33 cellular contexts compared by ENCODE assay signal in genomic region chr10:27108165-27108564, GRCh38.
"Had no signal": no experiment of that assay in that cellular context is flagged by ENCODE, and none has a peak within 500 bp of the region (broad histone marks: within the 10 kb centered on the region; RNA-seq: fewer than 3 reads in every experiment).

No MANE protein-coding gene starts in this region.

- H3K27ac Mint-ChIP-seq: activated CD4-positive, alpha-beta memory T cell treated with anti-CD3 and anti-CD28 coated beads, Interleukin-2, amount 10 ng/mL, durations not matched to agents 7 days and 5 days; activated CD4-positive, alpha-beta T cell treated with anti-CD3 and anti-CD28 coated beads for 36 hours; activated CD4-positive, alpha-beta T cell treated with anti-CD3 and anti-CD28 coated beads, Interleukin-2, amount 10 ng/mL, durations not matched to agents 7 days and 5 days; activated CD8-positive, alpha-beta memory T cell treated with anti-CD3 and anti-CD28 coated beads, Interleukin-2, amount 10 ng/mL, durations not matched to agents 7 days and 5 days; activated CD8-positive, alpha-beta T cell treated with anti-CD3 and anti-CD28 coated beads, Interleukin-2, amount 10 ng/mL, durations not matched to agents 7 days and 5 days; activated naive CD4-positive, alpha-beta T cell treated with anti-CD3 and anti-CD28 coated beads, Interleukin-2, amount 10 ng/mL, durations not matched to agents 7 days and 5 days; activated naive CD8-positive, alpha-beta T cell; activated naive CD8-positive, alpha-beta T cell treated with anti-CD3 and anti-CD28 coated beads, Interleukin-2, amount 10 ng/mL, durations not matched to agents 7 days and 5 days; activated naive CD8-positive, alpha-beta T cell treated with anti-CD3 and anti-CD28 coated beads, Interleukin-2, amount 50 U/mL, for 24 hours; activated T-helper 2 cell treated with anti-CD3 and anti-CD28 coated beads, Interferon-gamma antibody, Interleukin-2, Interleukin-4, amounts not matched to agents 10 μg/mL and 5 μg/mL and 100 μg/mL, durations not matched to agents 14 hours and 24 hours and 36 hours; brain; T-helper 1 cell treated with Interleukin-12 subunit alpha and Interleukin-12 subunit beta and Interleukin-4 antibody, amounts not matched to agents 30 μg/mL and 1 μg/mL, for 36 hours; T-helper 2 cell treated with Interferon-gamma antibody and Interleukin-4, amounts not matched to agents 5 μg/mL and 100 μg/mL, for 36 hours had no signal

- H3K4me3 Mint-ChIP-seq: activated CD4-positive, alpha-beta memory T cell treated with anti-CD3 and anti-CD28 coated beads, Interleukin-2, amount 10 ng/mL, durations not matched to agents 7 days and 5 days; activated CD4-positive, alpha-beta T cell treated with anti-CD3 and anti-CD28 coated beads for 36 hours; activated CD4-positive, alpha-beta T cell treated with anti-CD3 and anti-CD28 coated beads, Interleukin-2, amount 10 ng/mL, durations not matched to agents 7 days and 5 days; activated CD8-positive, alpha-beta memory T cell treated with anti-CD3 and anti-CD28 coated beads, Interleukin-2, amount 10 ng/mL, durations not matched to agents 7 days and 5 days; activated CD8-positive, alpha-beta T cell treated with anti-CD3 and anti-CD28 coated beads, Interleukin-2, amount 10 ng/mL, durations not matched to agents 7 days and 5 days; activated naive CD4-positive, alpha-beta T cell treated with anti-CD3 and anti-CD28 coated beads, Interleukin-2, amount 10 ng/mL, durations not matched to agents 7 days and 5 days; activated naive CD8-positive, alpha-beta T cell; activated naive CD8-positive, alpha-beta T cell treated with anti-CD3 and anti-CD28 coated beads, Interleukin-2, amount 10 ng/mL, durations not matched to agents 7 days and 5 days; activated naive CD8-positive, alpha-beta T cell treated with anti-CD3 and anti-CD28 coated beads, Interleukin-2, amount 50 U/mL, for 24 hours; brain; central memory CD8-positive, alpha-beta T cell; T-helper 1 cell treated with Interleukin-12 subunit alpha and Interleukin-12 subunit beta and Interleukin-4 antibody, amounts not matched to agents 30 μg/mL and 1 μg/mL, for 36 hours; T-helper 2 cell treated with Interferon-gamma antibody and Interleukin-4, amounts not matched to agents 5 μg/mL and 100 μg/mL, for 36 hours had no signal

- DNase-seq: activated CD4-positive, alpha-beta memory T cell treated with anti-CD3 and anti-CD28 coated beads, Interleukin-2, amount 10 ng/mL, durations not matched to agents 7 days and 5 days; activated CD4-positive, alpha-beta T cell treated with anti-CD3 and anti-CD28 coated beads for 1 hour; activated CD4-positive, alpha-beta T cell treated with anti-CD3 and anti-CD28 coated beads for 36 hours; activated CD4-positive, alpha-beta T cell treated with anti-CD3 and anti-CD28 coated beads for 48 hours; activated CD4-positive, alpha-beta T cell treated with anti-CD3 and anti-CD28 coated beads, Interleukin-2, amount 10 ng/mL, durations not matched to agents 7 days and 5 days; activated CD4-positive, alpha-beta T cell treated with anti-CD3 and anti-CD28 coated beads, Interleukin-2, amount 50 U/mL, for 48 hours; activated CD4-positive, CD25-positive, alpha-beta regulatory T cell; activated CD8-positive, alpha-beta memory T cell treated with anti-CD3 and anti-CD28 coated beads for 24 hours; activated CD8-positive, alpha-beta memory T cell treated with anti-CD3 and anti-CD28 coated beads, Interleukin-2, amount 10 ng/mL, durations not matched to agents 7 days and 5 days; activated CD8-positive, alpha-beta memory T cell treated with anti-CD3 and anti-CD28 coated beads, Interleukin-2, amount 50 U/mL, for 48 hours; activated CD8-positive, alpha-beta T cell treated with anti-CD3 and anti-CD28 coated beads, Interleukin-2, amount 10 ng/mL, durations not matched to agents 7 days and 5 days; activated effector memory CD4-positive, alpha-beta T cell treated with Interleukin-2 at 50 U/mL for 16 hours; activated gamma-delta T cell; activated naive CD4-positive, alpha-beta T cell treated with anti-CD3 and anti-CD28 coated beads, Interleukin-2, amount 10 ng/mL, durations not matched to agents 7 days and 5 days; activated naive CD4-positive, alpha-beta T cell treated with Interleukin-2 at 50 U/mL for 16 hours; activated naive CD8-positive, alpha-beta T cell treated with anti-CD3 and anti-CD28 coated beads, Interleukin-2, amount 10 ng/mL, durations not matched to agents 7 days and 5 days; activated naive CD8-positive, alpha-beta T cell treated with anti-CD3 and anti-CD28 coated beads, Interleukin-2, amount 50 U/mL, for 24 hours; activated T-cell treated with anti-CD3 and anti-CD28 coated beads, Interleukin-2, amount 50 U/mL, for 48 hours; amygdala; anterior cingulate cortex; caudate nucleus; cerebellar nuclear complex; colonic mucosa; T-helper 1 cell; T-helper 2 cell; T-helper 9 cell had no signal

- ATAC-seq: activated CD4-positive, alpha-beta T cell treated with anti-CD3 and anti-CD28 coated beads for 36 hours; activated CD4-positive, CD25-positive, alpha-beta regulatory T cell treated with anti-CD3 and anti-CD28 coated beads, Interleukin-2, amount 50 U/mL, for 24 hours; activated CD8-positive, alpha-beta memory T cell treated with anti-CD3 and anti-CD28 coated beads, Interleukin-2, amount 10 ng/mL, durations not matched to agents 7 days and 5 days; activated CD8-positive, alpha-beta T cell treated with anti-CD3 and anti-CD28 coated beads, Interleukin-2, amount 10 ng/mL, durations not matched to agents 7 days and 5 days; activated naive CD8-positive, alpha-beta T cell treated with anti-CD3 and anti-CD28 coated beads, Interleukin-2, amount 50 U/mL, for 24 hours had no signal

- H3K27me3 Mint-ChIP-seq: activated CD4-positive, alpha-beta memory T cell treated with anti-CD3 and anti-CD28 coated beads, Interleukin-2, amount 10 ng/mL, durations not matched to agents 7 days and 5 days; activated CD4-positive, alpha-beta T cell treated with anti-CD3 and anti-CD28 coated beads for 36 hours; activated CD4-positive, alpha-beta T cell treated with anti-CD3 and anti-CD28 coated beads, Interleukin-2, amount 10 ng/mL, durations not matched to agents 7 days and 5 days; activated CD8-positive, alpha-beta memory T cell treated with anti-CD3 and anti-CD28 coated beads, Interleukin-2, amount 10 ng/mL, durations not matched to agents 7 days and 5 days; activated naive CD4-positive, alpha-beta T cell treated with anti-CD3 and anti-CD28 coated beads, Interleukin-2, amount 10 ng/mL, durations not matched to agents 7 days and 5 days; activated naive CD8-positive, alpha-beta T cell; activated naive CD8-positive, alpha-beta T cell treated with anti-CD3 and anti-CD28 coated beads, Interleukin-2, amount 10 ng/mL, durations not matched to agents 7 days and 5 days; activated naive CD8-positive, alpha-beta T cell treated with anti-CD3 and anti-CD28 coated beads, Interleukin-2, amount 50 U/mL, for 24 hours; brain; central memory CD8-positive, alpha-beta T cell had no signal

- H3K9me3 Mint-ChIP-seq: activated naive CD8-positive, alpha-beta T cell treated with anti-CD3 and anti-CD28 coated beads, Interleukin-2, amount 50 U/mL, for 24 hours; central memory CD8-positive, alpha-beta T cell; T-helper 1 cell treated with Interleukin-12 subunit alpha and Interleukin-12 subunit beta and Interleukin-4 antibody, amounts not matched to agents 30 μg/mL and 1 μg/mL, for 36 hours had no signal

- H3K4me1 Mint-ChIP-seq: brain had no signal
